Comparison of ENCODE assay signal across 17 cellular contexts in the genomic region with DNA sequence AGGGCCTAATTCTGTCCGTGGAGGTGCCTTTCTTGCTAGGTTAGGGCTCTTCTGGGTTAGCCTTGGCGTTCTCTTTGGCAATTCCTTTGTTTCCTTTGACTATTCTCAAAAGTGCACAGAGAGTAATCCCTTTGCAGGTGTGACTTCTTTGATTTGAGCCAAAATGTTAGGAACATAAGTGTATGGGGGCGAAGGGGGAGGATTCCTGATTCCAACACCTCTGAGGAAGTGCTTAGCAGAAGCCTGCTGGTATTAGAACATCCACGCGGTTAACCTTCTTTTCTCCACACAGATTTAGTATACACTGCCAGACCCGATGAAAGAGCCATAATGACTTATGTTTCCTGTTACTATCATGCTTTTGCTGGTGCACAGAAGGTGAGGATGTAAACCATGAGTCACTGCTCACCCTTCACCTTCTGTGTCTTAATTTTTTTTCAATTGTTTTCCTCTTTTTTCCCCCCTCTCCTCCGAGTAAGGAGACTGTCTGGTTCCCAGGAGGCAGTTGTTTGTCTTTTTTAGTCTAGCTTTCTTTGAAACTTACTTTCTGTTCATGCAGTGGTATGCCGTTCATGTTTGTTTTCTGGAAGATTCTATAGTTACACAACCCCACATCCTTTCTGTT. TPM values are rescaled to one million over a fixed set of nuclear protein-coding genes. Genes with fewer than 3 reads are reported as not detected.
DNase-seq lines count a peak whose midpoint lies in the region; ATAC-seq and TF ChIP-seq lines count a peak whose summit lies in the region.
"Had no signal": no experiment of that assay in that cellular context is flagged by ENCODE, and none has a peak within 500 bp of the region (broad histone marks: within the 10 kb centered on the region; RNA-seq: fewer than 3 reads in every experiment).

No MANE protein-coding gene starts in this region.

- peak; percentile 59 for ATAC-seq in GM18511 (IDR thresholded peaks at IDR 0.05; ENCODE audit: unreplicated experiment)
- no peak for ATAC-seq in lower lobe of right lung
- ATAC-seq: naive thymus-derived CD4-positive, alpha-beta T cell had no signal

- H3K4me1 ChIP-seq in lower lobe of right lung, result no peaks in the 10 kb centered on the region
- H3K4me1 ChIP-seq: BLaER1 had no signal

- H3K36me3 ChIP-seq in lower lobe of right lung, result no peaks in the 10 kb centered on the region
- H3K36me3 ChIP-seq: BLaER1 had no signal

- intact Hi-C loops in lower lobe of right lung (cut with DNase I), result no loop called here

- H3K9me3 ChIP-seq in lower lobe of right lung, result no peaks in the 10 kb centered on the region
- H3K9me3 ChIP-seq: BLaER1 had no signal

- no peak overlapping the region for H3K4me3 ChIP-seq in lower lobe of right lung
- H3K4me3 ChIP-seq: BLaER1 had no signal

- DNase-seq in HPDE6-E6E7 (ENCODE audit: extremely low spot score) (peak; percentile 34), dermis blood vessel endothelial cell (peak; percentile 35), kidney glomerular epithelial cell (lab: John Stamatoyannopoulos, UW) (peak; percentile 54), lower lobe of right lung (no peak), NOMO-1 (lab: John Stamatoyannopoulos, UW; ENCODE audit: unreplicated experiment in 2 of 2) (no peak)
- no peak for DNase-seq in stimulated activated CD4-positive, alpha-beta T cell treated with anti-CD3 and anti-CD28 coated beads, Interleukin-4, amount 100 ng/mL, for 1 hour
- DNase-seq in activated CD4-positive, alpha-beta T cell treated with anti-CD3 and anti-CD28 coated beads for 1 hour, result no peak
- DNase-seq: activated CD4-positive, alpha-beta T cell treated with anti-CD3 and anti-CD28 coated beads, Interleukin-2, amount 10 ng/mL, durations not matched to agents 24 days and 14 days; aorta; effector CD8-positive, alpha-beta T cell; kidney; naive thymus-derived CD4-positive, alpha-beta T cell; NCI-H1417; NCI-H524 had no signal

- H3K27me3 ChIP-seq in lower lobe of right lung (ENCODE audit: low read depth), result no peaks in the 10 kb centered on the region
- H3K27me3 ChIP-seq: BLaER1 had no signal

- no peak overlapping the region for H3K27ac ChIP-seq in lower lobe of right lung
- H3K27ac ChIP-seq: BLaER1 had no signal

- no peak for TF ChIP-seq CTCF in lower lobe of right lung (IDR thresholded peaks at IDR 0.05)

RNA-seq across cellular contexts. Expression of a gene that starts 48.0 kb away (rescaled TPM):
- total RNA-seq in dermis blood vessel endothelial cell (0.09 TPM in 1 of 2 replicates, not detected in the other), lower lobe of right lung (1.9 TPM)
- total RNA-seq: naive thymus-derived CD4-positive, alpha-beta T cell; T-helper 2 cell treated with Interferon-gamma antibody and Interleukin-4, amounts not matched to agents 100 ng/mL and 5 ng/mL, for 36 hours had no signal

Comparison
In these comparisons a context has a peak if more than half of its experiments do, and no peak if none do; other contexts are left out.
1. DNase-seq: peak in HPDE6-E6E7 (single experiment), dermis blood vessel endothelial cell (single experiment) and kidney glomerular epithelial cell (single experiment); none in lower lobe of right lung (single experiment), NOMO-1 (0 of 2), stimulated activated CD4-positive, alpha-beta T cell treated with anti-CD3 and anti-CD28 coated beads, Interleukin-4, amount 100 ng/mL, for 1 hour (single experiment) and activated CD4-positive, alpha-beta T cell treated with anti-CD3 and anti-CD28 coated beads for 1 hour (single experiment).